In genomic region chr7:137771273-137771672, GRCh38 we compare ENCODE assay signal across 1 cellular context.
TF ChIP-seq lines count a peak whose summit lies in the region.

No MANE protein-coding gene starts in this region.

TF ChIP-seq in IMR-90, 13 proteins besides CTCF, POLR2A, EP300 and RAD21 (continued from another document):
- TF ChIP-seq ELK1 (IDR thresholded peaks at IDR 0.05; ENCODE audit: borderline replicate concordance, low read depth, low read length) = no peak
